In genomic region chr3:197713477-197713822, GRCh38 we compare ENCODE assay signal across 8 cellular contexts. TPM values are rescaled to one million over a fixed set of nuclear protein-coding genes. Genes with fewer than 3 reads are reported as not detected.
DNase-seq lines count a peak whose midpoint lies in the region; ATAC-seq and TF ChIP-seq lines count a peak whose summit lies in the region.

No MANE protein-coding gene starts in this region.

- TF ChIP-seq CTCF in dorsolateral prefrontal cortex (IDR thresholded peaks at IDR 0.05 in 54 of 56, conservative IDR thresholded peaks at IDR 0.05 in 2 of 56; ENCODE audit: low read depth in 1 of 56, partially characterized antibody in 56 of 56) = no peak

- H3K36me3 ChIP-seq in SJCRH30 = 0 out of 2 replicates have a peak, but pooled peaks cover 4% of the 10 kb centered on the region

- H3K27ac ChIP-seq in dorsolateral prefrontal cortex = peak overlapping the region; percentile 5 to 98 (median 94)
- H3K27ac ChIP-seq in skin epidermis = peak overlapping the region in 20 of 21 experiments; percentile 2 to 98 (median 78)
- H3K27ac ChIP-seq in SJCRH30 = no peak overlapping the region

- peak; percentile 14 for ATAC-seq in GM19324 (IDR thresholded peaks at IDR 0.05; ENCODE audit: low FRiP score, unreplicated experiment)
- peak; percentile 13 for ATAC-seq in HG03442 (IDR thresholded peaks at IDR 0.05; ENCODE audit: unreplicated experiment)
- ATAC-seq in HG03045 (IDR thresholded peaks at IDR 0.05; ENCODE audit: unreplicated experiment) = no peak

- H3K4me1 ChIP-seq in SJCRH30 = peaks cover 10% of the 10 kb centered on the region; the same call in 1 of the 2 replicates

- no peaks in the 10 kb centered on the region for H3K27me3 ChIP-seq in dorsolateral prefrontal cortex
- no peaks in the 10 kb centered on the region for H3K27me3 ChIP-seq in SJCRH30

- intact Hi-C loops in dorsolateral prefrontal cortex (cut with DNase I) = loop anchor here in 1 of 2 donors (2.0 kb wide), 1 partner anchor 23 kb away; the partner anchor contains the start of gene RUBCN

- H3K4me3 ChIP-seq in dorsolateral prefrontal cortex (peak overlapping the region in 7 of 59 donors; percentile 38 to 65 (median 60)), skin epidermis (no peak overlapping the region), SJCRH30 (no peak overlapping the region)

- DNase-seq in dorsolateral prefrontal cortex (no peak), NCI-H345 (lab: John Stamatoyannopoulos, UW) (no peak), SHP77 (lab: John Stamatoyannopoulos, UW) (no peak), SJCRH30 (no peak)

- no peaks in the 10 kb centered on the region for H3K9me3 ChIP-seq in SJCRH30 (replicated peaks)

RNA-seq across cellular contexts. Expression of gene RUBCN, which starts 23.3 kb away (rescaled TPM):
- 100 to 1,000 TPM in 7 of 120 experiments, 10 to 100 TPM in 113; 53.9 to 114 (median 81.9) TPM for total RNA-seq in dorsolateral prefrontal cortex
- 15.4 and 16.1 TPM in 2 replicates for total RNA-seq in SJCRH30 (2014; rRNA removed; shearing (Covaris generic))

RNA-seq across cellular contexts. Expression of gene FYTTD1, which starts 36.2 kb away (rescaled TPM):
- total RNA-seq in dorsolateral prefrontal cortex = 10 to 100 TPM; 31.0 to 60.1 (median 47.7) TPM
- total RNA-seq in SJCRH30 (2014; rRNA removed; shearing (Covaris generic)) = 61.4 and 67.4 TPM in 2 replicates
